ENCODE assay signal across 10 cellular contexts in genomic region chr11:65641233-65642013, GRCh38. TPM values are rescaled to one million over a fixed set of nuclear protein-coding genes. Genes with fewer than 3 reads are reported as not detected.
A peak's percentile ranks its signal among the peaks of the same experiment; 100 is the strongest.
DNase-seq lines count a peak whose midpoint lies in the region; ATAC-seq and TF ChIP-seq lines count a peak whose summit lies in the region.
"Had no signal": no experiment of that assay in that cellular context is flagged by ENCODE, and none has a peak within 500 bp of the region (broad histone marks: within the 10 kb centered on the region; RNA-seq: fewer than 3 reads in every experiment).

No MANE protein-coding gene starts in this region.

- ATAC-seq in GM19463 (IDR thresholded peaks at IDR 0.05; ENCODE audit: unreplicated experiment) (no peak), GM19395 (IDR thresholded peaks at IDR 0.05; ENCODE audit: unreplicated experiment) (no peak), aorta (ENCODE audit: low FRiP score) (no peak)
- ATAC-seq: left lobe of liver had no signal

- peaks cover 34 to 96% (median 37%) of the 10 kb centered on the region in 3 donors for H3K4me1 ChIP-seq in esophagus squamous epithelium
- peaks cover 31 to 35% (median 33%) of the 10 kb centered on the region in 3 donors for H3K4me1 ChIP-seq in skeletal muscle tissue (ENCODE audit: control insufficient read depth in 3 of 3, insufficient read depth in 3 of 3, low read length in 3 of 3)
- no peaks in the 10 kb centered on the region for H3K4me1 ChIP-seq in aorta (ENCODE audit: control insufficient read depth in 1 of 2, insufficient read depth in 2 of 2, low read length in 2 of 2)

- H3K4me3 ChIP-seq in GM12865 (ENCODE audit: low read depth, low read length) (peak overlapping the region; percentile 91), SU-DHL-6 (ENCODE audit: insufficient read depth, low read length, poor library complexity, severe bottlenecking) (no peak overlapping the region), esophagus squamous epithelium (peak overlapping the region in 3 of 4 donors; percentile 5 to 81 (median 80)), skeletal muscle tissue (ENCODE audit: low read length in 3 of 3) (peak overlapping the region in 1 of 3 donors; percentile 24), aorta (ENCODE audit: low read length in 2 of 2) (no peak overlapping the region)

- H3K9me3 ChIP-seq in SU-DHL-6 (ENCODE audit: insufficient read depth, low read length) (no peaks in the 10 kb centered on the region), esophagus squamous epithelium (no peaks in the 10 kb centered on the region), skeletal muscle tissue (ENCODE audit: control insufficient read depth in 3 of 3, low read length in 3 of 3) (no peaks in the 10 kb centered on the region), aorta (ENCODE audit: control insufficient read depth, low read length) (no peaks in the 10 kb centered on the region)

- H3K79me2 ChIP-seq in SU-DHL-6 (ENCODE audit: insufficient read depth, low read length): no peaks in the 10 kb centered on the region

- H2AFZ ChIP-seq in SU-DHL-6 (ENCODE audit: low read depth, low read length, severe bottlenecking): no peak overlapping the region

- H3K36me3 ChIP-seq in SU-DHL-6 (ENCODE audit: low read length) (no peaks in the 10 kb centered on the region), esophagus squamous epithelium (peaks cover 4 to 50% (median 18%) of the 10 kb centered on the region in 3 donors), skeletal muscle tissue (ENCODE audit: control insufficient read depth in 3 of 3, insufficient read depth in 3 of 3, low read length in 3 of 3) (peaks cover 0 to 23% (median 20%) of the 10 kb centered on the region in 3 donors), aorta (ENCODE audit: control insufficient read depth in 1 of 2, insufficient read depth in 2 of 2, low read length in 1 of 2) (no peaks in the 10 kb centered on the region)

- TF ChIP-seq POLR2A in esophagus squamous epithelium (IDR thresholded peaks at IDR 0.05): no peak

- no peak for TF ChIP-seq CTCF in GM12865 (IDR thresholded peaks at IDR 0.05; ENCODE audit: insufficient read depth, low read depth, low read length, missing control alignments)
- TF ChIP-seq CTCF in SU-DHL-6 (IDR thresholded peaks at IDR 0.05; ENCODE audit: insufficient read depth, low read length, poor library complexity, severe bottlenecking): no peak
- no peak for TF ChIP-seq CTCF in esophagus squamous epithelium (IDR thresholded peaks at IDR 0.05)

- H3K9ac ChIP-seq in SU-DHL-6 (ENCODE audit: low read length): 0 out of 2 replicates have a peak overlapping the region, but pooled peaks have one; percentile 76
- peak overlapping the region in 1 of 3 donors; percentile 8 for H3K9ac ChIP-seq in skeletal muscle tissue (ENCODE audit: low read depth in 1 of 3, low read length in 3 of 3)

- WGBS in esophagus squamous epithelium, 2 donors: 56 to 73% methylated on average over 7 of the region's 18 CpGs
- WGBS in aorta, 2 donors: 88 to 90% methylated on average over 18 of the region's 18 CpGs

- H3K27ac ChIP-seq in SU-DHL-6 (ENCODE audit: low read depth, low read length) (peak overlapping the region; percentile 90; the same call in 1 of the 2 replicates), esophagus squamous epithelium (peak overlapping the region; percentile 74 to 95 (median 94)), skeletal muscle tissue (ENCODE audit: low read depth, low read length) (peak overlapping the region; percentile 68), aorta (ENCODE audit: low read depth in 1 of 2, low read length in 2 of 2) (no peak overlapping the region)

- H3K9me2 ChIP-seq in SU-DHL-6 (replicated peaks; ENCODE audit: insufficient read depth, low read length): no peaks in the 10 kb centered on the region

- no peaks in the 10 kb centered on the region for H4K20me1 ChIP-seq in SU-DHL-6 (ENCODE audit: low read depth, low read length)

- DNase-seq in GM12865 (ENCODE audit: low read depth) (no peak), esophagus squamous epithelium (lab: John Stamatoyannopoulos, UW) (no peak), retina (no peak), aorta (no peak)
- DNase-seq: NCI-H1436 had no signal

- no peak overlapping the region for H3K4me2 ChIP-seq in SU-DHL-6 (ENCODE audit: low read depth, low read length, poor library complexity, severe bottlenecking)

- H3K27me3 ChIP-seq in SU-DHL-6 (ENCODE audit: low read length): no peaks in the 10 kb centered on the region
- H3K27me3 ChIP-seq in esophagus squamous epithelium: no peaks in the 10 kb centered on the region
- peaks cover 0 to 7% (median 4%) of the 10 kb centered on the region in 3 donors for H3K27me3 ChIP-seq in skeletal muscle tissue (ENCODE audit: control insufficient read depth in 3 of 3, insufficient read depth in 3 of 3, low read length in 3 of 3)
- H3K27me3 ChIP-seq in aorta (ENCODE audit: control insufficient read depth in 1 of 2, insufficient read depth in 2 of 2, low read length in 1 of 2): no peaks in the 10 kb centered on the region

- H3F3A ChIP-seq in SU-DHL-6 (ENCODE audit: insufficient read depth): peaks cover 23% of the 10 kb centered on the region

- intact Hi-C loops in esophagus squamous epithelium (cut with DNase I) (no loop called here), aorta (cut with DNase I) (no loop called here)

RNA-seq across cellular contexts. Expression of gene SIPA1, which starts 3.5 kb away (rescaled TPM):
- total RNA-seq in esophagus squamous epithelium (10 to 100 TPM in 3 of 4 donors, 1 to 10 TPM in 1; 7.8 to 29.2 (median 27.5) TPM), skeletal muscle tissue (15.7 TPM), aorta (10 to 100 TPM; 67.0 to 75.1 TPM)
- 100 to 1,000 TPM in 1 of 2 donors, 10 to 100 TPM in 1; 25.2 to 147 TPM for polyA plus RNA-seq in aorta

RNA-seq across cellular contexts. Expression of gene RELA, which starts 21.3 kb away (rescaled TPM):
- total RNA-seq in esophagus squamous epithelium (10 to 100 TPM; 29.4 to 49.4 (median 47.5) TPM), skeletal muscle tissue (13.0 TPM), aorta (100 to 1,000 TPM in 1 of 2 donors, 10 to 100 TPM in 1; 98.2 to 108 TPM)
- 10 to 100 TPM; 28.8 to 73.8 TPM for polyA plus RNA-seq in aorta

RNA-seq across cellular contexts. Expression of gene PCNX3, which starts 25.8 kb away (rescaled TPM):
- 10 to 100 TPM; 24.0 to 40.0 (median 30.9) TPM for total RNA-seq in esophagus squamous epithelium
- 4.7 TPM for total RNA-seq in skeletal muscle tissue
- total RNA-seq in aorta: 10 to 100 TPM; 24.8 to 28.8 TPM
- polyA plus RNA-seq in aorta: 10 to 100 TPM in 1 of 2 donors, 1 to 10 TPM in 1; 3.9 to 50.0 TPM

RNA-seq across cellular contexts. Expression of gene MAP3K11, which starts 27.4 kb away (rescaled TPM):
- total RNA-seq in esophagus squamous epithelium (10 to 100 TPM; 27.5 to 33.0 (median 30.4) TPM), skeletal muscle tissue (23.0 TPM), aorta (10 to 100 TPM; 51.3 to 87.9 TPM)
- polyA plus RNA-seq in aorta: 10 to 100 TPM; 34.2 to 78.8 TPM

RNA-seq across cellular contexts. Expression of gene KCNK7, which starts 45.8 kb away (rescaled TPM):
- total RNA-seq in esophagus squamous epithelium: 10 to 100 TPM in 3 of 4 donors, 1 to 10 TPM in 1; 5.5 to 22.5 (median 15.2) TPM
- total RNA-seq in skeletal muscle tissue: not detected
- total RNA-seq in aorta: 1 to 10 TPM in 1 of 2 donors, under 1 TPM in 1; 0.93 to 1.3 TPM
- 1 to 10 TPM in 1 of 2 donors, not detected in 1; 7.3 TPM for polyA plus RNA-seq in aorta
- total RNA-seq: left lobe of liver had no signal

Comparison
In these comparisons a context has a peak if more than half of its experiments do, and no peak if none do; other contexts are left out.
1. H3K4me3 ChIP-seq: peak in GM12865 (single experiment) and esophagus squamous epithelium (3 of 4); none in SU-DHL-6 (single experiment) and aorta (0 of 2).
2. H3K27ac ChIP-seq: peak in SU-DHL-6 (single experiment), esophagus squamous epithelium (4 of 4) and skeletal muscle tissue (single experiment); none in aorta (0 of 2).